13 cellular contexts compared by ENCODE assay signal in genomic region chr7:140232959-140233649, GRCh38. TPM values are rescaled to one million over a fixed set of nuclear protein-coding genes. Genes with fewer than 3 reads are reported as not detected.
DNase-seq lines count a peak whose midpoint lies in the region; TF ChIP-seq lines count a peak whose summit lies in the region.
"Had no signal": no experiment of that assay in that cellular context is flagged by ENCODE, and none has a peak within 500 bp of the region (broad histone marks: within the 10 kb centered on the region; RNA-seq: fewer than 3 reads in every experiment).

No MANE protein-coding gene starts in this region.

- peaks cover 10 to 41% (median 15%) of the 10 kb centered on the region in 4 donors for H3K4me1 ChIP-seq in Peyer's patch
- peaks cover 4% of the 10 kb centered on the region for H3K4me1 ChIP-seq in prostate gland (replicated peaks)
- no peaks in the 10 kb centered on the region for H3K4me1 ChIP-seq in BE2C

- DNase-seq in GM13977 (ENCODE audit: low spot score) = peak; percentile 55
- peak; percentile 2 for DNase-seq in H7
- DNase-seq in Peyer's patch = no peak
- no peak for DNase-seq in prostate gland (ENCODE audit: low spot score)
- no peak for DNase-seq in mesenteric fat pad (ENCODE audit: low spot score)
- no peak for DNase-seq in BE2C
- DNase-seq in HUDEP-2 (lab: John Stamatoyannopoulos, UW; ENCODE audit: unreplicated experiment in 76 of 76) = no peak
- no peak for DNase-seq in SW 1271 (lab: John Stamatoyannopoulos, UW)
- DNase-seq: amniotic stem cell, foreskin fibroblast, islet precursor cell, MM.1S, NCI-H226 had no signal

- TF ChIP-seq CTCF in GM13977 (IDR thresholded peaks at IDR 0.05; ENCODE audit: extremely low read depth, insufficient read depth, missing control alignments) (no peak), Peyer's patch (IDR thresholded peaks at IDR 0.05) (no peak), prostate gland (IDR thresholded peaks at IDR 0.05) (no peak), BE2C (IDR thresholded peaks at IDR 0.05; ENCODE audit: low read depth, low read length) (no peak)

- H3K4me3 ChIP-seq in H7 (ENCODE audit: insufficient read depth, low read depth, low read length) (no peak overlapping the region), Peyer's patch (no peak overlapping the region), prostate gland (no peak overlapping the region), BE2C (ENCODE audit: low read depth, low read length) (no peak overlapping the region)

- H3K27me3 ChIP-seq in H7 (ENCODE audit: control insufficient read depth, insufficient read depth, low read length) (peaks cover 21% of the 10 kb centered on the region), Peyer's patch (no peaks in the 10 kb centered on the region), prostate gland (replicated peaks; ENCODE audit: insufficient read depth) (no peaks in the 10 kb centered on the region), BE2C (no peaks in the 10 kb centered on the region)

- WGBS in prostate gland = 84% methylated on average over 5 of the region's 5 CpGs

- H3K9me3 ChIP-seq in Peyer's patch (no peaks in the 10 kb centered on the region), prostate gland (no peaks in the 10 kb centered on the region), BE2C (no peaks in the 10 kb centered on the region)

- H3K36me3 ChIP-seq in H7 (replicated peaks; ENCODE audit: control insufficient read depth, insufficient read depth, low read length) (no peaks in the 10 kb centered on the region), Peyer's patch (no peaks in the 10 kb centered on the region), prostate gland (no peaks in the 10 kb centered on the region), BE2C (no peaks in the 10 kb centered on the region)

- intact Hi-C loops in prostate gland (cut with DNase I) = no loop called here

- in situ Hi-C loops in GM13977 (cut with MboI; ENCODE audit: low pct_unique_long_range_greater_than_20kb, low sequenced_read_pairs, unreplicated experiment) = no loop called here

- TF ChIP-seq POLR2A in Peyer's patch (IDR thresholded peaks at IDR 0.05) = no peak
- no peak for TF ChIP-seq POLR2A in prostate gland (IDR thresholded peaks at IDR 0.05)

- H3K27ac ChIP-seq in Peyer's patch = peak overlapping the region in 3 of 4 donors; percentile 90 to 95 (median 94)
- peak overlapping the region; percentile 83 to 88 for H3K27ac ChIP-seq in prostate gland

RNA-seq across cellular contexts. Expression of gene KDM7A, which starts 56.3 kb away (rescaled TPM):
- total RNA-seq in H7 (2014; rRNA removed; shearing (Covaris generic)) = 5.5 and 7.1 TPM in 2 replicates
- total RNA-seq in Peyer's patch (10 to 100 TPM; 38.0 to 59.3 (median 38.8) TPM), prostate gland (10 to 100 TPM in 1 of 2 donors, 1 to 10 TPM in 1; 9.6 to 26.5 TPM), mesenteric fat pad (16.4 TPM)
- polyA plus RNA-seq in BE2C (2012; ENCODE audit: insufficient read depth, insufficient read length, low read depth) = 10.9 TPM

Comparison
In these comparisons a context has a peak if more than half of its experiments do, and no peak if none do; other contexts are left out.
1. DNase-seq: peak in GM13977 (single experiment) and H7 (single experiment); none in Peyer's patch (0 of 3), prostate gland (single experiment), mesenteric fat pad (single experiment), BE2C (single experiment), HUDEP-2 (0 of 76) and SW 1271 (0 of 2).